In genomic region chr6:105562027-105562426, GRCh38 we compare ENCODE assay signal across 27 cellular contexts.
"Had no signal": no experiment of that assay in that cellular context is flagged by ENCODE, and none has a peak within 500 bp of the region (broad histone marks: within the 10 kb centered on the region; RNA-seq: fewer than 3 reads in every experiment).

No MANE protein-coding gene starts in this region.

- H3K4me3 Mint-ChIP-seq: activated CD4-positive, alpha-beta T cell treated with anti-CD3 and anti-CD28 coated beads, Interleukin-2, amount 10 ng/mL, durations not matched to agents 24 days and 14 days; activated CD8-positive, alpha-beta T cell treated with anti-CD3 and anti-CD28 coated beads for 36 hours; activated naive CD8-positive, alpha-beta T cell treated with anti-CD3 and anti-CD28 coated beads for 36 hours; activated T-cell treated with anti-CD3 and anti-CD28 coated beads, Interleukin-2, amount 50 U/mL, for 72 hours; activated T-helper 17 cell treated with anti-CD3 and anti-CD28 coated beads, Interleukin-2, amount 50 U/mL, for 72 hours; T-helper 2 cell treated with Interferon-gamma antibody and Interleukin-4, amounts not matched to agents 5 μg/mL and 100 μg/mL, for 36 hours had no signal

- H3K27ac Mint-ChIP-seq: activated CD4-positive, alpha-beta T cell treated with anti-CD3 and anti-CD28 coated beads, Interleukin-2, amount 10 ng/mL, durations not matched to agents 24 days and 14 days; activated CD8-positive, alpha-beta T cell treated with anti-CD3 and anti-CD28 coated beads for 36 hours; activated naive CD8-positive, alpha-beta T cell treated with anti-CD3 and anti-CD28 coated beads for 36 hours; activated T-cell treated with anti-CD3 and anti-CD28 coated beads, Interleukin-2, amount 50 U/mL, for 72 hours; activated T-helper 17 cell treated with anti-CD3 and anti-CD28 coated beads, Interleukin-2, amount 50 U/mL, for 72 hours; T-helper 2 cell treated with Interferon-gamma antibody and Interleukin-4, amounts not matched to agents 5 μg/mL and 100 μg/mL, for 36 hours had no signal

- H3K4me1 ChIP-seq: body of pancreas, breast epithelium had no signal

- H3K27me3 ChIP-seq: body of pancreas, breast epithelium had no signal

- H3K4me3 ChIP-seq: body of pancreas, breast epithelium, PC-9 had no signal

- H3K36me3 ChIP-seq: breast epithelium had no signal

- H2AFZ ChIP-seq: PC-9 had no signal

- ATAC-seq: activated CD8-positive, alpha-beta T cell treated with anti-CD3 and anti-CD28 coated beads for 36 hours; body of pancreas had no signal

- DNase-seq: activated CD4-positive, alpha-beta T cell treated with anti-CD3 and anti-CD28 coated beads, Interleukin-2, amount 10 ng/mL, durations not matched to agents 24 days and 14 days; activated CD4-positive, alpha-beta T cell treated with anti-CD3 and anti-CD28 coated beads, Interleukin-2, amount 50 U/mL, for 4 hours; activated CD8-positive, alpha-beta T cell treated with anti-CD3 and anti-CD28 coated beads for 36 hours; activated effector memory CD4-positive, alpha-beta T cell treated with anti-CD3 and anti-CD28 coated beads, Interleukin-2, amount 50 U/mL, for 16 hours; activated naive CD4-positive, alpha-beta T cell; activated naive CD4-positive, alpha-beta T cell treated with anti-CD3 and anti-CD28 coated beads, Interleukin-2, amount 50 U/mL, for 16 hours; activated naive CD8-positive, alpha-beta T cell treated with anti-CD3 and anti-CD28 coated beads for 36 hours; activated T-cell treated with anti-CD3 and anti-CD28 coated beads, Interleukin-2, amount 50 U/mL, for 1 hour; activated T-cell treated with anti-CD3 and anti-CD28 coated beads, Interleukin-2, amount 50 U/mL, for 72 hours; body of pancreas; Kasumi-1; MM.1S; NCI-H1048; NCI-H1105 treated with DMSO at 0.1 percent for 48 hours; NCI-H1436; NCI-H1694; NCI-H1930; NCI-H2081 treated with DMSO at 0.1 percent for 48 hours; NCI-H226; NCI-H446 treated with DMSO at 0.1 percent for 48 hours; NCI-H524; PC-9; Right ventricle myocardium superior; SW 1271 had no signal

- H3K9me3 ChIP-seq: body of pancreas had no signal

- H3K27ac ChIP-seq: body of pancreas, breast epithelium, PC-9 had no signal

- H3K4me2 ChIP-seq: PC-9 had no signal

- H3K27me3 Mint-ChIP-seq: activated CD8-positive, alpha-beta T cell treated with anti-CD3 and anti-CD28 coated beads for 36 hours had no signal
